ENCODE assay signal across 1 cellular context in the genomic region with DNA sequence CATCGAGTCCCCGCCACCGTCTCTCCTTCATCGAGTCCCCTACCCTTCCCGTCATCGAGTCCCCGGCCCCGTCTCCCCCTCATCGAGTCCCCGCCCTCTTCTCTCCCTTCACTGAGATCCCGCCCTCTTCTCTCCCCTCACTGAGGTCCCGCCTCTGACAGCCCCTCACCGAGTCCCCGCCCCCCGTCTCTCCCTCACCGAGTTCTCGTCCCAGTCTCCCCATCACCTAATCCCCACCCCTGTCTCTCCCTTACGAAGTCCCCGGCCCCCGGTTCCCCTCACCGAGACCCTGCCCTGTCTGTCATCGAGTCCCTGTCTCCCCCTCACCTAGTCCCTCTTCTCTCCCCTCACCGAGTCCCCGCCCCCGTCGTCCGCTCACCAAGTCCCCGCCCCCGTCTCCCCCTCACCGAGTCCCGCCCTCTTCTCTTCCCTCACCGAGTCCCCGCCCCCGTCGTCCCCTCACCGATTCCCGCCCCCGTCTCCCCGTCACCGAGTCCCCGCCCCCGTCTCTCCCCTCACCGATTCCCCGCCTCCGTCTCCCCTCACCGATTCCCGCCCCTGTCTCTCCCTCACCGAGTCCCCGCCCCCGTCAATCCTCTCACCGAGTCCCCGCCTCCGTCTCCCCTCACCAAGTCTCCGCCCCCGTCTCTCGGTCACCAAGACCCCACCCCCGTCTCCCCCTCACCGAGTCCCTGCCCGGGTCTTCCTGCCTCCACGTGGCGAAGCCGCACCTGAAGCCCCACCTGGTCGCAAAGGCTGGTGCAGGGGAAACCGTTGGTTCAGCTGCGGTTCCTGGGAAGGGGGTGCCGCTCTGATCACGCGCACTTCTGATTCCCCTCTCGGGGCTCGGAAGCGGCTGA.
TF ChIP-seq lines count a peak whose summit lies in the region.

No MANE protein-coding gene starts in this region.

TF ChIP-seq in WTC11, 78 proteins besides CTCF, POLR2A, EP300 and RAD21 (continued from another document):
- TF ChIP-seq NR3C1 (CRISPR knock-in tag; conservative IDR thresholded peaks at IDR 0.05; ENCODE audit: low read depth) (0 out of 2 replicates have a peak, but pooled peaks have one; percentile 18), ZNF263 (CRISPR knock-in tag; IDR thresholded peaks at IDR 0.05; ENCODE audit: low read depth) (no peak), MYBL2 (CRISPR knock-in tag; IDR thresholded peaks at IDR 0.05) (peak; percentile 66; the same call in 1 of the 2 replicates), ZNF317 (CRISPR knock-in tag; IDR thresholded peaks at IDR 0.05; ENCODE audit: borderline replicate concordance, low read depth) (peak; percentile 40; the same call in 1 of the 2 replicates), SMAD4 (CRISPR knock-in tag; IDR thresholded peaks at IDR 0.05) (no peak), RELA (CRISPR knock-in tag; IDR thresholded peaks at IDR 0.05; ENCODE audit: borderline replicate concordance) (peak; percentile 76; the same call in 1 of the 2 replicates), ESRRA (CRISPR knock-in tag; IDR thresholded peaks at IDR 0.05; ENCODE audit: borderline replicate concordance) (peak; percentile 74; the same call in 1 of the 2 replicates), SP1 (CRISPR knock-in tag; conservative IDR thresholded peaks at IDR 0.05) (peak; percentile 74; the same call in 1 of the 2 replicates), SMAD3 (CRISPR knock-in tag; IDR thresholded peaks at IDR 0.05; ENCODE audit: borderline replicate concordance) (0 out of 2 replicates have a peak, but pooled peaks have one; percentile 21), ELF4 (CRISPR knock-in tag; IDR thresholded peaks at IDR 0.05; ENCODE audit: low read depth) (0 out of 2 replicates have a peak, but pooled peaks have one; percentile 11), FOXK1 (CRISPR knock-in tag; IDR thresholded peaks at IDR 0.05) (peak; percentile 64; the same call in 1 of the 2 replicates), EMX1 (CRISPR knock-in tag; IDR thresholded peaks at IDR 0.05) (no peak), NFE2L1 (CRISPR knock-in tag; IDR thresholded peaks at IDR 0.05) (no peak), CREM (CRISPR knock-in tag; IDR thresholded peaks at IDR 0.05) (peak; percentile 65; the same call in 1 of the 2 replicates), NR1H2 (CRISPR knock-in tag; IDR thresholded peaks at IDR 0.05) (no peak)
- TF ChIP-seq, protein P1, sequence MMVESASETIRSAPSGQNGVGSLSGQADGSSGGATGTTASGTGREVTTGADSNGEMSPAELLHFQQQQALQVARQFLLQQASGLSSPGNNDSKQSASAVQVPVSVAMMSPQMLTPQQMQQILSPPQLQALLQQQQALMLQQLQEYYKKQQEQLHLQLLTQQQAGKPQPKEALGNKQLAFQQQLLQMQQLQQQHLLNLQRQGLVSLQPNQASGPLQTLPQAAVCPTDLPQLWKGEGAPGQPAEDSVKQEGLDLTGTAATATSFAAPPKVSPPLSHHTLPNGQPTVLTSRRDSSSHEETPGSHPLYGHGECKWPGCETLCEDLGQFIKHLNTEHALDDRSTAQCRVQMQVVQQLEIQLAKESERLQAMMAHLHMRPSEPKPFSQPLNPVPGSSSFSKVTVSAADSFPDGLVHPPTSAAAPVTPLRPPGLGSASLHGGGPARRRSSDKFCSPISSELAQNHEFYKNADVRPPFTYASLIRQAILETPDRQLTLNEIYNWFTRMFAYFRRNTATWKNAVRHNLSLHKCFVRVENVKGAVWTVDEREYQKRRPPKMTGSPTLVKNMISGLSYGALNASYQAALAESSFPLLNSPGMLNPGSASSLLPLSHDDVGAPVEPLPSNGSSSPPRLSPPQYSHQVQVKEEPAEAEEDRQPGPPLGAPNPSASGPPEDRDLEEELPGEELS (CRISPR knock-in tag; IDR thresholded peaks at IDR 0.05): peak; percentile 60; the same call in 1 of the 2 replicates
- TF ChIP-seq, protein P2, sequence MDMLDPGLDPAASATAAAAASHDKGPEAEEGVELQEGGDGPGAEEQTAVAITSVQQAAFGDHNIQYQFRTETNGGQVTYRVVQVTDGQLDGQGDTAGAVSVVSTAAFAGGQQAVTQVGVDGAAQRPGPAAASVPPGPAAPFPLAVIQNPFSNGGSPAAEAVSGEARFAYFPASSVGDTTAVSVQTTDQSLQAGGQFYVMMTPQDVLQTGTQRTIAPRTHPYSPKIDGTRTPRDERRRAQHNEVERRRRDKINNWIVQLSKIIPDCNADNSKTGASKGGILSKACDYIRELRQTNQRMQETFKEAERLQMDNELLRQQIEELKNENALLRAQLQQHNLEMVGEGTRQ (CRISPR knock-in tag; IDR thresholded peaks at IDR 0.05): peak; percentile 38; the same call in 1 of the 2 replicates
- TF ChIP-seq, protein P3, sequence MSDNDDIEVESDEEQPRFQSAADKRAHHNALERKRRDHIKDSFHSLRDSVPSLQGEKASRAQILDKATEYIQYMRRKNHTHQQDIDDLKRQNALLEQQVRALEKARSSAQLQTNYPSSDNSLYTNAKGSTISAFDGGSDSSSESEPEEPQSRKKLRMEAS (CRISPR knock-in tag; IDR thresholded peaks at IDR 0.05): peak; percentile 95
- TF ChIP-seq, protein P4, sequence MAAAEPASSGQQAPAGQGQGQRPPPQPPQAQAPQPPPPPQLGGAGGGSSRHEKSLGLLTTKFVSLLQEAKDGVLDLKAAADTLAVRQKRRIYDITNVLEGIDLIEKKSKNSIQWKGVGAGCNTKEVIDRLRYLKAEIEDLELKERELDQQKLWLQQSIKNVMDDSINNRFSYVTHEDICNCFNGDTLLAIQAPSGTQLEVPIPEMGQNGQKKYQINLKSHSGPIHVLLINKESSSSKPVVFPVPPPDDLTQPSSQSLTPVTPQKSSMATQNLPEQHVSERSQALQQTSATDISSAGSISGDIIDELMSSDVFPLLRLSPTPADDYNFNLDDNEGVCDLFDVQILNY (CRISPR knock-in tag; IDR thresholded peaks at IDR 0.05): 0 out of 2 replicates have a peak, but pooled peaks have one; percentile 51
- TF ChIP-seq, protein P5, sequence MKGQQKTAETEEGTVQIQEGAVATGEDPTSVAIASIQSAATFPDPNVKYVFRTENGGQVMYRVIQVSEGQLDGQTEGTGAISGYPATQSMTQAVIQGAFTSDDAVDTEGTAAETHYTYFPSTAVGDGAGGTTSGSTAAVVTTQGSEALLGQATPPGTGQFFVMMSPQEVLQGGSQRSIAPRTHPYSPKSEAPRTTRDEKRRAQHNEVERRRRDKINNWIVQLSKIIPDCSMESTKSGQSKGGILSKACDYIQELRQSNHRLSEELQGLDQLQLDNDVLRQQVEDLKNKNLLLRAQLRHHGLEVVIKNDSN (CRISPR knock-in tag; IDR thresholded peaks at IDR 0.05): peak; percentile 58; the same call in 1 of the 2 replicates
- TF ChIP-seq, protein P6, sequence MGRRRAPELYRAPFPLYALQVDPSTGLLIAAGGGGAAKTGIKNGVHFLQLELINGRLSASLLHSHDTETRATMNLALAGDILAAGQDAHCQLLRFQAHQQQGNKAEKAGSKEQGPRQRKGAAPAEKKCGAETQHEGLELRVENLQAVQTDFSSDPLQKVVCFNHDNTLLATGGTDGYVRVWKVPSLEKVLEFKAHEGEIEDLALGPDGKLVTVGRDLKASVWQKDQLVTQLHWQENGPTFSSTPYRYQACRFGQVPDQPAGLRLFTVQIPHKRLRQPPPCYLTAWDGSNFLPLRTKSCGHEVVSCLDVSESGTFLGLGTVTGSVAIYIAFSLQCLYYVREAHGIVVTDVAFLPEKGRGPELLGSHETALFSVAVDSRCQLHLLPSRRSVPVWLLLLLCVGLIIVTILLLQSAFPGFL (CRISPR knock-in tag; IDR thresholded peaks at IDR 0.05; ENCODE audit: borderline replicate concordance): no peak
- TF ChIP-seq, protein P7, sequence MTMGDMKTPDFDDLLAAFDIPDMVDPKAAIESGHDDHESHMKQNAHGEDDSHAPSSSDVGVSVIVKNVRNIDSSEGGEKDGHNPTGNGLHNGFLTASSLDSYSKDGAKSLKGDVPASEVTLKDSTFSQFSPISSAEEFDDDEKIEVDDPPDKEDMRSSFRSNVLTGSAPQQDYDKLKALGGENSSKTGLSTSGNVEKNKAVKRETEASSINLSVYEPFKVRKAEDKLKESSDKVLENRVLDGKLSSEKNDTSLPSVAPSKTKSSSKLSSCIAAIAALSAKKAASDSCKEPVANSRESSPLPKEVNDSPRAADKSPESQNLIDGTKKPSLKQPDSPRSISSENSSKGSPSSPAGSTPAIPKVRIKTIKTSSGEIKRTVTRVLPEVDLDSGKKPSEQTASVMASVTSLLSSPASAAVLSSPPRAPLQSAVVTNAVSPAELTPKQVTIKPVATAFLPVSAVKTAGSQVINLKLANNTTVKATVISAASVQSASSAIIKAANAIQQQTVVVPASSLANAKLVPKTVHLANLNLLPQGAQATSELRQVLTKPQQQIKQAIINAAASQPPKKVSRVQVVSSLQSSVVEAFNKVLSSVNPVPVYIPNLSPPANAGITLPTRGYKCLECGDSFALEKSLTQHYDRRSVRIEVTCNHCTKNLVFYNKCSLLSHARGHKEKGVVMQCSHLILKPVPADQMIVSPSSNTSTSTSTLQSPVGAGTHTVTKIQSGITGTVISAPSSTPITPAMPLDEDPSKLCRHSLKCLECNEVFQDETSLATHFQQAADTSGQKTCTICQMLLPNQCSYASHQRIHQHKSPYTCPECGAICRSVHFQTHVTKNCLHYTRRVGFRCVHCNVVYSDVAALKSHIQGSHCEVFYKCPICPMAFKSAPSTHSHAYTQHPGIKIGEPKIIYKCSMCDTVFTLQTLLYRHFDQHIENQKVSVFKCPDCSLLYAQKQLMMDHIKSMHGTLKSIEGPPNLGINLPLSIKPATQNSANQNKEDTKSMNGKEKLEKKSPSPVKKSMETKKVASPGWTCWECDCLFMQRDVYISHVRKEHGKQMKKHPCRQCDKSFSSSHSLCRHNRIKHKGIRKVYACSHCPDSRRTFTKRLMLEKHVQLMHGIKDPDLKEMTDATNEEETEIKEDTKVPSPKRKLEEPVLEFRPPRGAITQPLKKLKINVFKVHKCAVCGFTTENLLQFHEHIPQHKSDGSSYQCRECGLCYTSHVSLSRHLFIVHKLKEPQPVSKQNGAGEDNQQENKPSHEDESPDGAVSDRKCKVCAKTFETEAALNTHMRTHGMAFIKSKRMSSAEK (CRISPR knock-in tag; IDR thresholded peaks at IDR 0.05; ENCODE audit: borderline replicate concordance): no peak
- TF ChIP-seq, protein P8, sequence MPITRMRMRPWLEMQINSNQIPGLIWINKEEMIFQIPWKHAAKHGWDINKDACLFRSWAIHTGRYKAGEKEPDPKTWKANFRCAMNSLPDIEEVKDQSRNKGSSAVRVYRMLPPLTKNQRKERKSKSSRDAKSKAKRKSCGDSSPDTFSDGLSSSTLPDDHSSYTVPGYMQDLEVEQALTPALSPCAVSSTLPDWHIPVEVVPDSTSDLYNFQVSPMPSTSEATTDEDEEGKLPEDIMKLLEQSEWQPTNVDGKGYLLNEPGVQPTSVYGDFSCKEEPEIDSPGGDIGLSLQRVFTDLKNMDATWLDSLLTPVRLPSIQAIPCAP (CRISPR knock-in tag; IDR thresholded peaks at IDR 0.05): peak; percentile 58; the same call in 1 of the 2 replicates
